Comparison of ENCODE assay signal across 20 cellular contexts in the genomic region with DNA sequence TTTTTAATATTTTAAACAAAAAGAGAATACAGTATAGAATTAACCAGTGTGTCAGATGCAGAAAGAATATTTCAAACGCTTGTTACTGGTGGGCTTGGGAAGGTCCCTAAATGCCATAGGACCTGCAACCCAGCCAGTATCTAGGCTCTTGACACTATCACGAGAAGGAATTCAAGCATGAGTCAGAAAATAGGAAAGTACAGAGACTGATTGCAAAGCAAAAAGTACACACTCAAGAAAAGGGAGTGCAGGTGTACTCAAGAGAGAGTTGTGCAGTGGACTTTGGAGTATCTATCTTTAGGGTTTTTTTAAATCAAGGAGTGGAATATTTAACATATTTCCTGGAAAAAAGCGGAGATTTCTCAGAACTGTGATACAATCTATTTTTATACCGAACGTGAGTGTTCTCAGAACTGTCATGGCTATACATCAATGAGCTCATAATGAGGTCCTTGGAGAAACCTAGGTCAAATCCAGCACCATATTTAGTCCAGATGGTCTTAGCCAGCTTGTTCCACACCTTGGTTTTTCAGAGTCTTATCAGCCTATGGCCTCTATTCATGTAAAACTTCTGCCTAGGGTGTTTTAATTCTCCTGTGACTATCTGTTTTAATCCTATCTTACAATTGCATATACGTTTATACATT.
DNase-seq lines count a peak whose midpoint lies in the region; ATAC-seq and TF ChIP-seq lines count a peak whose summit lies in the region.
"Had no signal": no experiment of that assay in that cellular context is flagged by ENCODE, and none has a peak within 500 bp of the region (broad histone marks: within the 10 kb centered on the region; RNA-seq: fewer than 3 reads in every experiment).

No MANE protein-coding gene starts in this region.

- ATAC-seq in lung (ENCODE audit: insufficient read depth, low FRiP score) = peak; percentile 70
- peak; percentile 87 for ATAC-seq in upper lobe of right lung
- ATAC-seq in stimulated activated naive CD8-positive, alpha-beta T cell treated with anti-CD3 and anti-CD28 coated beads, Interleukin-15, amount 100 ng/mL, for 72 hours = no peak
- ATAC-seq: A549, GM12878, HepG2 had no signal

- TF ChIP-seq CTCF in hepatocyte (IDR thresholded peaks at IDR 0.05; ENCODE audit: poor library complexity) (no peak), lung (IDR thresholded peaks at IDR 0.05; ENCODE audit: control extremely low read depth, extremely low read depth) (no peak), upper lobe of right lung (IDR thresholded peaks at IDR 0.05) (no peak)

- no peaks in the 10 kb centered on the region for H3K79me2 ChIP-seq in hepatocyte

- peaks cover 5 to 25% of the 10 kb centered on the region in 2 donors for H3K9me3 Mint-ChIP-seq in stimulated activated naive CD8-positive, alpha-beta T cell treated with anti-CD3 and anti-CD28 coated beads, Interleukin-15, amount 100 ng/mL, for 72 hours

- H3K4me3 Mint-ChIP-seq in stimulated activated naive CD8-positive, alpha-beta T cell treated with anti-CD3 and anti-CD28 coated beads, Interleukin-15, amount 100 ng/mL, for 72 hours = no peak overlapping the region
- H3K4me3 Mint-ChIP-seq: CD4-positive, alpha-beta T cell; H9 had no signal

- DNase-seq in DMS53 (lab: John Stamatoyannopoulos, UW) = peak; percentile 47
- no peak for DNase-seq in DMS53 treated with DMSO at 0.1 percent for 48 hours (lab: John Stamatoyannopoulos, UW; ENCODE audit: unreplicated experiment)
- peak; percentile 13 for DNase-seq in hepatocyte (ENCODE audit: low spot score)
- no peak for DNase-seq in lung (ENCODE audit: low spot score)
- DNase-seq in upper lobe of right lung = no peak
- no peak for DNase-seq in stimulated activated naive CD8-positive, alpha-beta T cell treated with anti-CD3 and anti-CD28 coated beads, Interleukin-15, amount 100 ng/mL, for 72 hours
- DNase-seq in islet precursor cell = no peak
- DNase-seq in activated effector memory CD4-positive, alpha-beta T cell treated with anti-CD3 and anti-CD28 coated beads, Interleukin-2, amount 50 U/mL, for 16 hours = no peak
- DNase-seq: AML-193; Caco-2; CD4-positive, alpha-beta T cell; DMS153; DND-41; EL; H9 had no signal

- intact Hi-C loops in upper lobe of right lung (cut with DNase I) = no loop called here

- no peak overlapping the region for H3K27ac Mint-ChIP-seq in stimulated activated naive CD8-positive, alpha-beta T cell treated with anti-CD3 and anti-CD28 coated beads, Interleukin-15, amount 100 ng/mL, for 72 hours
- H3K27ac Mint-ChIP-seq: CD4-positive, alpha-beta T cell had no signal

- H3K27me3 ChIP-seq in hepatocyte (no peaks in the 10 kb centered on the region), lung (ENCODE audit: control insufficient read depth, insufficient read depth) (no peaks in the 10 kb centered on the region), upper lobe of right lung (no peaks in the 10 kb centered on the region)

- H3K4me1 Mint-ChIP-seq in stimulated activated naive CD8-positive, alpha-beta T cell treated with anti-CD3 and anti-CD28 coated beads, Interleukin-15, amount 100 ng/mL, for 72 hours = no peaks in the 10 kb centered on the region

- H3K4me3 ChIP-seq in hepatocyte (no peak overlapping the region), lung (no peak overlapping the region), upper lobe of right lung (no peak overlapping the region)
- H3K4me3 ChIP-seq: A549, GM12878 had no signal

- no peaks in the 10 kb centered on the region for H3K4me1 ChIP-seq in hepatocyte (ENCODE audit: insufficient read depth)
- no peaks in the 10 kb centered on the region for H3K4me1 ChIP-seq in lung (ENCODE audit: control insufficient read depth in 2 of 2, insufficient read depth in 2 of 2, low read length in 2 of 2)
- H3K4me1 ChIP-seq in upper lobe of right lung = no peaks in the 10 kb centered on the region
- H3K4me1 ChIP-seq: A549, Caco-2 had no signal

- H3K27me3 Mint-ChIP-seq in stimulated activated naive CD8-positive, alpha-beta T cell treated with anti-CD3 and anti-CD28 coated beads, Interleukin-15, amount 100 ng/mL, for 72 hours = no peaks in the 10 kb centered on the region
- H3K27me3 Mint-ChIP-seq: CD4-positive, alpha-beta T cell had no signal

- no peaks in the 10 kb centered on the region for H3K9me2 ChIP-seq in hepatocyte (replicated peaks; ENCODE audit: insufficient read depth)

- no peaks in the 10 kb centered on the region for H3K36me3 ChIP-seq in hepatocyte (replicated peaks; ENCODE audit: insufficient read depth, low read depth)
- H3K36me3 ChIP-seq in lung (ENCODE audit: control insufficient read depth in 2 of 2, insufficient read depth in 2 of 2, low read length in 2 of 2) = no peaks in the 10 kb centered on the region
- no peaks in the 10 kb centered on the region for H3K36me3 ChIP-seq in upper lobe of right lung

- H3K27ac ChIP-seq in hepatocyte (peak overlapping the region; percentile 22), lung (ENCODE audit: low read depth in 1 of 2, low read length in 1 of 2) (no peak overlapping the region), upper lobe of right lung (no peak overlapping the region)
- H3K27ac ChIP-seq: 22Rv1, A549, C4-2B had no signal

- no peak overlapping the region for H2AFZ ChIP-seq in hepatocyte

- 88% methylated on average over 6 of the region's 6 CpGs for WGBS in hepatocyte (ENCODE audit: low lambda C conversion rate, missing lambda C conversion rate)
- 63 to 74% methylated on average over 6 of the region's 6 CpGs for WGBS in lung, 2 donors

- H3K9me3 ChIP-seq in hepatocyte (ENCODE audit: low read depth) (no peaks in the 10 kb centered on the region), lung (ENCODE audit: control insufficient read depth in 2 of 2, insufficient read depth in 1 of 2, low read length in 1 of 2) (peaks cover 0 to 1% of the 10 kb centered on the region in 2 donors), upper lobe of right lung (no peaks in the 10 kb centered on the region)
- H3K9me3 ChIP-seq: A549, Caco-2 had no signal

- no peak overlapping the region for H3K4me2 ChIP-seq in hepatocyte
- H3K4me2 ChIP-seq: A549 had no signal

- no peaks in the 10 kb centered on the region for H4K20me1 ChIP-seq in hepatocyte (ENCODE audit: insufficient read depth, poor library complexity, severe bottlenecking)

Comparison
In these comparisons a context has a peak if more than half of its experiments do, and no peak if none do; other contexts are left out.
1. DNase-seq: peak in DMS53 (single experiment) and hepatocyte (single experiment); none in DMS53 treated with DMSO at 0.1 percent for 48 hours (single experiment), lung (single experiment), upper lobe of right lung (single experiment), stimulated activated naive CD8-positive, alpha-beta T cell treated with anti-CD3 and anti-CD28 coated beads, Interleukin-15, amount 100 ng/mL, for 72 hours (0 of 2), islet precursor cell (single experiment) and activated effector memory CD4-positive, alpha-beta T cell treated with anti-CD3 and anti-CD28 coated beads, Interleukin-2, amount 50 U/mL, for 16 hours (single experiment).